8 cellular contexts compared by ENCODE assay signal in the genomic region with DNA sequence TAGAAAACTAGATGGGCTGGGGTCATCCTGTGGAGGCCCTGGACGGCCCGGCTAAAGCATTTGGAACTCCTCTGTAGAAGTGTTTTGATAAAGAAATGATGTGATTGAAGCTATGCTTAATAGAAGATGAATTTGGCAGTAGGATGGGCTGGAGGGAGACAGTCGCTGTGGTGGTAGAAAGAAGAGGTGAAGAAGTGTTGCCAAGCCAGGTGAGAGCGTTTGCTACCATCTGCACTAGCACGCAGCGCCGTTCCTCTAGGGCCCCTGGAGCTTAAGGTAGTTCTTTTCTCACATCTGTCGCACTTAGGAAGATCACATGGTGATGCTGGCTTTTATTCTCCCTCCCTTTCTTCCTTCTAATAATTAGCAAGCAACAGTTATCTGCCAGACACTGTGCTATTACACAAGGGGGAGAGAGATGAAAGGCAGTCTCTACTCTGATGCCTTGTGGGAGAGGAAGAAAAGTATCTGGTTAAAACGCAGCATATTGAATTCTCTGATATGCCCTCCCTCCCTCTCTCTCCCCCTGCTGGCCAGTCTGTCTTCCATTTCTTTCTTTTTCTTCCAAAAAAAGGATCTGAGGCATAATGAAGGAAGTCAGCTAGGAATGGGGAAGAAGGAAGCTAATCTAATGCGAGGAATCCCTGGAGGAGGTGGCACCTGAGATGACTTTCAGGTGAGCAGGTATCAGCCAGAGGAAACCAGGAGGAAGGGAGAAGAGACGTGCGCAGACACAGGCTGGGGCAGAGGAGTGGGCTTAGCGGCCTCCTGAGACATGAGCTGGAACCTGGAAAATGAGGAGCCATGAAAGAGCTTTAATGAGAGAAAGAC.
DNase-seq lines count a peak whose midpoint lies in the region; ATAC-seq, FAIRE-seq and TF ChIP-seq lines count a peak whose summit lies in the region.

No MANE protein-coding gene starts in this region.

- TF ChIP-seq CTCF in left ventricle myocardium inferior (IDR thresholded peaks at IDR 0.05; ENCODE audit: borderline replicate concordance) = no peak
- peak in 1 of 3 experiments; percentile 8 for TF ChIP-seq CTCF in vagina (IDR thresholded peaks at IDR 0.05)

- TF ChIP-seq POLR2A in vagina (IDR thresholded peaks at IDR 0.05) = no peak

- no peak for FAIRE-seq in GM19239 (lab: Jason Lieb, UNC)

- no peak for DNase-seq in left ventricle myocardium inferior
- no peak for DNase-seq in Right ventricle myocardium superior
- DNase-seq in activated T-cell treated with anti-CD3 and anti-CD28 coated beads, Interleukin-2, amount 50 U/mL, for 48 hours = peak; percentile 14 to 24
- DNase-seq in islet precursor cell = peak; percentile 53
- peak in 1 of 2 donors; percentile 31 for DNase-seq in vagina (ENCODE audit: extremely low spot score in 2 of 2)
- no peak for DNase-seq in GM19239 (ENCODE audit: insufficient read length, low spot score)
- no peak for DNase-seq in NCI-H1048 (lab: John Stamatoyannopoulos, UW)

- H3K27me3 ChIP-seq in left ventricle myocardium inferior (ENCODE audit: low read depth) (no peaks in the 10 kb centered on the region), vagina (no peaks in the 10 kb centered on the region)

- H3K4me1 ChIP-seq in left ventricle myocardium inferior (peaks cover 93% of the 10 kb centered on the region), vagina (peaks cover 92% of the 10 kb centered on the region)

- peaks cover 32% of the 10 kb centered on the region for H3K36me3 ChIP-seq in left ventricle myocardium inferior
- H3K36me3 ChIP-seq in vagina = peaks cover 0 to 9% of the 10 kb centered on the region in 2 donors

- intact Hi-C loops in left ventricle myocardium inferior (cut with micrococcal nuclease) = loop anchor here (10.0 kb wide), 1 partner anchor 149 kb away; no protein-coding TSS in a partner anchor
- intact Hi-C loops in Right ventricle myocardium superior (cut with DNase I) = loop anchor here (5.0 kb wide), 1 partner anchor 141 kb away; no protein-coding TSS in a partner anchor
- intact Hi-C loops in vagina (cut with DNase I) = loop anchor here (10.0 kb wide), 2 partner anchors 139 to 209 kb away; no protein-coding TSS in a partner anchor

- no peak for ATAC-seq in Right ventricle myocardium superior (ENCODE audit: poor library complexity)
- ATAC-seq in GM18511 (IDR thresholded peaks at IDR 0.05; ENCODE audit: unreplicated experiment) = no peak

- H3K27ac ChIP-seq in left ventricle myocardium inferior (replicated peaks) (peak overlapping the region; percentile 84), vagina (peak overlapping the region; percentile 86)

- H3K9me3 ChIP-seq in left ventricle myocardium inferior (replicated peaks) (no peaks in the 10 kb centered on the region), vagina (no peaks in the 10 kb centered on the region)

- H3K4me3 ChIP-seq in left ventricle myocardium inferior (no peak overlapping the region), vagina (no peak overlapping the region)

Comparison
In these comparisons a context has a peak if more than half of its experiments do, and no peak if none do; other contexts are left out.
1. DNase-seq: peak in activated T-cell treated with anti-CD3 and anti-CD28 coated beads, Interleukin-2, amount 50 U/mL, for 48 hours (2 of 2) and islet precursor cell (single experiment); none in left ventricle myocardium inferior (single experiment), Right ventricle myocardium superior (single experiment), GM19239 (single experiment) and NCI-H1048 (single experiment).